ENCODE assay signal across 1 cellular context in the genomic region with DNA sequence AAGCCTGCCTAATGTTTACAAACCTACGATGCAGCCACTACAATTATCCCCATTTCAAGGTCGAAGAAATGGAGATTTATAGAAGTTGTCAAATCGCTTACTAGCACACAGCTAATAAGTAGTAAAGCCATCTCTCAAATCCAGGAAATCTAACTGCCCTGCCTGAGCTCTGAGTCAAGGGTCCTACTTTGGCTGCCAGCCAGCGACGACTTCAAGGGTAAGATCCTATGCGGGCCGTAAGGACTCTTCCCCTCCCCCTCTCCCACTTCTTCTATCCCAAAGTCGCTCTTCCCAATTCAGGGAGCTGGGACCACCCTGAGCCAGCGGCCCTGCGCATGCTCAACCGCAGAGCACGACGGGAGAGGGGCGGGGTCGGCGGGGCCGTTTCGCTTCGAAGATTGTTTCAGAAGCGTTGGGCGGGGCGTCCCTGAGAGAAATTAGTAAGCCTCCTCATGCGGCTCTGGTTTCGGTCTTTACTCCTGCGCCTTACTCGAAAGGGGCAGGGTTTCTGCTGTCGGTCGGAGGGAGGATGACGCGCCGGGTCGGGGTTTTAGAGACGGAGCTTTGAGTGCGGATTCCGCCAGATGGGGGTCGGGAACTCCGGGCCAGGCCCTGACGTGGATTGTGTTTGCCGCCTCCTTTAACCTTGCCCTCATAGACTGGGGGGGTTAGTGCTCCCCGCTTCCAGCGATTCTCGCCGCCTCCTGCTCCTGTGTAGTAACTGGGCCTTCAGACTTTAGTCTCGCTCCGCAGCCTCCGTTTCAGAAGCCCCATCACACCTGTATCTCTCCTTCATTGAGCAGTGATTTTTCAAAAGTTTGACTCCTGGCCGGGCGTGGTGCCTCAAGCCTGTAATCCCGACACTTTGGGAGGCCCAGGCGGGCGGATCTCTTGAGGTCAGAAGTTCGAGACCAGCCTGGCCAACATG.
A peak's percentile ranks its signal among the peaks of the same experiment; 100 is the strongest.
TF ChIP-seq lines count a peak whose summit lies in the region.

A gene (plus strand): TSS at position 383 of the 928 bp plus-strand sequence. CDS start 14,603 bp downstream, outside the sequence.

TF ChIP-seq in K562, 482 proteins besides CTCF, POLR2A, EP300 and RAD21 (continued from another document and continues in another):
- TF ChIP-seq, protein P1, sequence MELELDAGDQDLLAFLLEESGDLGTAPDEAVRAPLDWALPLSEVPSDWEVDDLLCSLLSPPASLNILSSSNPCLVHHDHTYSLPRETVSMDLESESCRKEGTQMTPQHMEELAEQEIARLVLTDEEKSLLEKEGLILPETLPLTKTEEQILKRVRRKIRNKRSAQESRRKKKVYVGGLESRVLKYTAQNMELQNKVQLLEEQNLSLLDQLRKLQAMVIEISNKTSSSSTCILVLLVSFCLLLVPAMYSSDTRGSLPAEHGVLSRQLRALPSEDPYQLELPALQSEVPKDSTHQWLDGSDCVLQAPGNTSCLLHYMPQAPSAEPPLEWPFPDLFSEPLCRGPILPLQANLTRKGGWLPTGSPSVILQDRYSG (tag; conservative IDR thresholded peaks at IDR 0.05; ENCODE audit: low read depth): 0 out of 2 replicates have a peak, but pooled peaks have one; percentile 15
- no peak for TF ChIP-seq TEAD2 (tag; IDR thresholded peaks at IDR 0.05)
- no peak for TF ChIP-seq ZNF586 (CRISPR knock-in tag; conservative IDR thresholded peaks at IDR 0.05)
- 0 out of 2 replicates have a peak, but pooled peaks have one; percentile 34 for TF ChIP-seq ELF4 (CRISPR knock-in tag; IDR thresholded peaks at IDR 0.05)
- TF ChIP-seq GABPB2 (CRISPR knock-in tag; conservative IDR thresholded peaks at IDR 0.05): no peak
- peak; percentile 16; the same call in 1 of the 2 replicates for TF ChIP-seq ARID1B (IDR thresholded peaks at IDR 0.05)
- no peak for TF ChIP-seq NCOA4 (IDR thresholded peaks at IDR 0.05; ENCODE audit: partially characterized antibody)
- TF ChIP-seq, protein P2, sequence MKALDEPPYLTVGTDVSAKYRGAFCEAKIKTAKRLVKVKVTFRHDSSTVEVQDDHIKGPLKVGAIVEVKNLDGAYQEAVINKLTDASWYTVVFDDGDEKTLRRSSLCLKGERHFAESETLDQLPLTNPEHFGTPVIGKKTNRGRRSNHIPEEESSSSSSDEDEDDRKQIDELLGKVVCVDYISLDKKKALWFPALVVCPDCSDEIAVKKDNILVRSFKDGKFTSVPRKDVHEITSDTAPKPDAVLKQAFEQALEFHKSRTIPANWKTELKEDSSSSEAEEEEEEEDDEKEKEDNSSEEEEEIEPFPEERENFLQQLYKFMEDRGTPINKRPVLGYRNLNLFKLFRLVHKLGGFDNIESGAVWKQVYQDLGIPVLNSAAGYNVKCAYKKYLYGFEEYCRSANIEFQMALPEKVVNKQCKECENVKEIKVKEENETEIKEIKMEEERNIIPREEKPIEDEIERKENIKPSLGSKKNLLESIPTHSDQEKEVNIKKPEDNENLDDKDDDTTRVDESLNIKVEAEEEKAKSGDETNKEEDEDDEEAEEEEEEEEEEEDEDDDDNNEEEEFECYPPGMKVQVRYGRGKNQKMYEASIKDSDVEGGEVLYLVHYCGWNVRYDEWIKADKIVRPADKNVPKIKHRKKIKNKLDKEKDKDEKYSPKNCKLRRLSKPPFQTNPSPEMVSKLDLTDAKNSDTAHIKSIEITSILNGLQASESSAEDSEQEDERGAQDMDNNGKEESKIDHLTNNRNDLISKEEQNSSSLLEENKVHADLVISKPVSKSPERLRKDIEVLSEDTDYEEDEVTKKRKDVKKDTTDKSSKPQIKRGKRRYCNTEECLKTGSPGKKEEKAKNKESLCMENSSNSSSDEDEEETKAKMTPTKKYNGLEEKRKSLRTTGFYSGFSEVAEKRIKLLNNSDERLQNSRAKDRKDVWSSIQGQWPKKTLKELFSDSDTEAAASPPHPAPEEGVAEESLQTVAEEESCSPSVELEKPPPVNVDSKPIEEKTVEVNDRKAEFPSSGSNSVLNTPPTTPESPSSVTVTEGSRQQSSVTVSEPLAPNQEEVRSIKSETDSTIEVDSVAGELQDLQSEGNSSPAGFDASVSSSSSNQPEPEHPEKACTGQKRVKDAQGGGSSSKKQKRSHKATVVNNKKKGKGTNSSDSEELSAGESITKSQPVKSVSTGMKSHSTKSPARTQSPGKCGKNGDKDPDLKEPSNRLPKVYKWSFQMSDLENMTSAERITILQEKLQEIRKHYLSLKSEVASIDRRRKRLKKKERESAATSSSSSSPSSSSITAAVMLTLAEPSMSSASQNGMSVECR (CRISPR knock-in tag; IDR thresholded peaks at IDR 0.05): 0 out of 2 replicates have a peak, but pooled peaks have one; percentile 47
- TF ChIP-seq, protein P3, sequence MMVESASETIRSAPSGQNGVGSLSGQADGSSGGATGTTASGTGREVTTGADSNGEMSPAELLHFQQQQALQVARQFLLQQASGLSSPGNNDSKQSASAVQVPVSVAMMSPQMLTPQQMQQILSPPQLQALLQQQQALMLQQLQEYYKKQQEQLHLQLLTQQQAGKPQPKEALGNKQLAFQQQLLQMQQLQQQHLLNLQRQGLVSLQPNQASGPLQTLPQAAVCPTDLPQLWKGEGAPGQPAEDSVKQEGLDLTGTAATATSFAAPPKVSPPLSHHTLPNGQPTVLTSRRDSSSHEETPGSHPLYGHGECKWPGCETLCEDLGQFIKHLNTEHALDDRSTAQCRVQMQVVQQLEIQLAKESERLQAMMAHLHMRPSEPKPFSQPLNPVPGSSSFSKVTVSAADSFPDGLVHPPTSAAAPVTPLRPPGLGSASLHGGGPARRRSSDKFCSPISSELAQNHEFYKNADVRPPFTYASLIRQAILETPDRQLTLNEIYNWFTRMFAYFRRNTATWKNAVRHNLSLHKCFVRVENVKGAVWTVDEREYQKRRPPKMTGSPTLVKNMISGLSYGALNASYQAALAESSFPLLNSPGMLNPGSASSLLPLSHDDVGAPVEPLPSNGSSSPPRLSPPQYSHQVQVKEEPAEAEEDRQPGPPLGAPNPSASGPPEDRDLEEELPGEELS (CRISPR knock-in tag; IDR thresholded peaks at IDR 0.05; ENCODE audit: borderline replicate concordance): 0 out of 2 replicates have a peak, but pooled peaks have one; percentile 25
- TF ChIP-seq ZFP1 (CRISPR knock-in tag; IDR thresholded peaks at IDR 0.05): no peak
- no peak for TF ChIP-seq HDAC3 (IDR thresholded peaks at IDR 0.05; ENCODE audit: borderline replicate concordance, partially characterized antibody)
- no peak for TF ChIP-seq ETV5 (CRISPR knock-in tag; IDR thresholded peaks at IDR 0.05; ENCODE audit: low read depth)
- TF ChIP-seq KDM5B (IDR thresholded peaks at IDR 0.05; ENCODE audit: insufficient replicate concordance, low read depth, low read length): peak; percentile 76
- no peak for TF ChIP-seq CBFA2T3 (IDR thresholded peaks at IDR 0.05)
- no peak for TF ChIP-seq NR2C2 (CRISPR knock-in tag; IDR thresholded peaks at IDR 0.05)
- TF ChIP-seq NR2C2 (tag; IDR thresholded peaks at IDR 0.05): peak; percentile 49; the same call in 1 of the 2 replicates
- TF ChIP-seq, protein P4, sequence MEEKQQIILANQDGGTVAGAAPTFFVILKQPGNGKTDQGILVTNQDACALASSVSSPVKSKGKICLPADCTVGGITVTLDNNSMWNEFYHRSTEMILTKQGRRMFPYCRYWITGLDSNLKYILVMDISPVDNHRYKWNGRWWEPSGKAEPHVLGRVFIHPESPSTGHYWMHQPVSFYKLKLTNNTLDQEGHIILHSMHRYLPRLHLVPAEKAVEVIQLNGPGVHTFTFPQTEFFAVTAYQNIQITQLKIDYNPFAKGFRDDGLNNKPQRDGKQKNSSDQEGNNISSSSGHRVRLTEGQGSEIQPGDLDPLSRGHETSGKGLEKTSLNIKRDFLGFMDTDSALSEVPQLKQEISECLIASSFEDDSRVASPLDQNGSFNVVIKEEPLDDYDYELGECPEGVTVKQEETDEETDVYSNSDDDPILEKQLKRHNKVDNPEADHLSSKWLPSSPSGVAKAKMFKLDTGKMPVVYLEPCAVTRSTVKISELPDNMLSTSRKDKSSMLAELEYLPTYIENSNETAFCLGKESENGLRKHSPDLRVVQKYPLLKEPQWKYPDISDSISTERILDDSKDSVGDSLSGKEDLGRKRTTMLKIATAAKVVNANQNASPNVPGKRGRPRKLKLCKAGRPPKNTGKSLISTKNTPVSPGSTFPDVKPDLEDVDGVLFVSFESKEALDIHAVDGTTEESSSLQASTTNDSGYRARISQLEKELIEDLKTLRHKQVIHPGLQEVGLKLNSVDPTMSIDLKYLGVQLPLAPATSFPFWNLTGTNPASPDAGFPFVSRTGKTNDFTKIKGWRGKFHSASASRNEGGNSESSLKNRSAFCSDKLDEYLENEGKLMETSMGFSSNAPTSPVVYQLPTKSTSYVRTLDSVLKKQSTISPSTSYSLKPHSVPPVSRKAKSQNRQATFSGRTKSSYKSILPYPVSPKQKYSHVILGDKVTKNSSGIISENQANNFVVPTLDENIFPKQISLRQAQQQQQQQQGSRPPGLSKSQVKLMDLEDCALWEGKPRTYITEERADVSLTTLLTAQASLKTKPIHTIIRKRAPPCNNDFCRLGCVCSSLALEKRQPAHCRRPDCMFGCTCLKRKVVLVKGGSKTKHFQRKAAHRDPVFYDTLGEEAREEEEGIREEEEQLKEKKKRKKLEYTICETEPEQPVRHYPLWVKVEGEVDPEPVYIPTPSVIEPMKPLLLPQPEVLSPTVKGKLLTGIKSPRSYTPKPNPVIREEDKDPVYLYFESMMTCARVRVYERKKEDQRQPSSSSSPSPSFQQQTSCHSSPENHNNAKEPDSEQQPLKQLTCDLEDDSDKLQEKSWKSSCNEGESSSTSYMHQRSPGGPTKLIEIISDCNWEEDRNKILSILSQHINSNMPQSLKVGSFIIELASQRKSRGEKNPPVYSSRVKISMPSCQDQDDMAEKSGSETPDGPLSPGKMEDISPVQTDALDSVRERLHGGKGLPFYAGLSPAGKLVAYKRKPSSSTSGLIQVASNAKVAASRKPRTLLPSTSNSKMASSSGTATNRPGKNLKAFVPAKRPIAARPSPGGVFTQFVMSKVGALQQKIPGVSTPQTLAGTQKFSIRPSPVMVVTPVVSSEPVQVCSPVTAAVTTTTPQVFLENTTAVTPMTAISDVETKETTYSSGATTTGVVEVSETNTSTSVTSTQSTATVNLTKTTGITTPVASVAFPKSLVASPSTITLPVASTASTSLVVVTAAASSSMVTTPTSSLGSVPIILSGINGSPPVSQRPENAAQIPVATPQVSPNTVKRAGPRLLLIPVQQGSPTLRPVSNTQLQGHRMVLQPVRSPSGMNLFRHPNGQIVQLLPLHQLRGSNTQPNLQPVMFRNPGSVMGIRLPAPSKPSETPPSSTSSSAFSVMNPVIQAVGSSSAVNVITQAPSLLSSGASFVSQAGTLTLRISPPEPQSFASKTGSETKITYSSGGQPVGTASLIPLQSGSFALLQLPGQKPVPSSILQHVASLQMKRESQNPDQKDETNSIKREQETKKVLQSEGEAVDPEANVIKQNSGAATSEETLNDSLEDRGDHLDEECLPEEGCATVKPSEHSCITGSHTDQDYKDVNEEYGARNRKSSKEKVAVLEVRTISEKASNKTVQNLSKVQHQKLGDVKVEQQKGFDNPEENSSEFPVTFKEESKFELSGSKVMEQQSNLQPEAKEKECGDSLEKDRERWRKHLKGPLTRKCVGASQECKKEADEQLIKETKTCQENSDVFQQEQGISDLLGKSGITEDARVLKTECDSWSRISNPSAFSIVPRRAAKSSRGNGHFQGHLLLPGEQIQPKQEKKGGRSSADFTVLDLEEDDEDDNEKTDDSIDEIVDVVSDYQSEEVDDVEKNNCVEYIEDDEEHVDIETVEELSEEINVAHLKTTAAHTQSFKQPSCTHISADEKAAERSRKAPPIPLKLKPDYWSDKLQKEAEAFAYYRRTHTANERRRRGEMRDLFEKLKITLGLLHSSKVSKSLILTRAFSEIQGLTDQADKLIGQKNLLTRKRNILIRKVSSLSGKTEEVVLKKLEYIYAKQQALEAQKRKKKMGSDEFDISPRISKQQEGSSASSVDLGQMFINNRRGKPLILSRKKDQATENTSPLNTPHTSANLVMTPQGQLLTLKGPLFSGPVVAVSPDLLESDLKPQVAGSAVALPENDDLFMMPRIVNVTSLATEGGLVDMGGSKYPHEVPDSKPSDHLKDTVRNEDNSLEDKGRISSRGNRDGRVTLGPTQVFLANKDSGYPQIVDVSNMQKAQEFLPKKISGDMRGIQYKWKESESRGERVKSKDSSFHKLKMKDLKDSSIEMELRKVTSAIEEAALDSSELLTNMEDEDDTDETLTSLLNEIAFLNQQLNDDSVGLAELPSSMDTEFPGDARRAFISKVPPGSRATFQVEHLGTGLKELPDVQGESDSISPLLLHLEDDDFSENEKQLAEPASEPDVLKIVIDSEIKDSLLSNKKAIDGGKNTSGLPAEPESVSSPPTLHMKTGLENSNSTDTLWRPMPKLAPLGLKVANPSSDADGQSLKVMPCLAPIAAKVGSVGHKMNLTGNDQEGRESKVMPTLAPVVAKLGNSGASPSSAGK (IDR thresholded peaks at IDR 0.05): peak; percentile 77
- TF ChIP-seq, protein P5, sequence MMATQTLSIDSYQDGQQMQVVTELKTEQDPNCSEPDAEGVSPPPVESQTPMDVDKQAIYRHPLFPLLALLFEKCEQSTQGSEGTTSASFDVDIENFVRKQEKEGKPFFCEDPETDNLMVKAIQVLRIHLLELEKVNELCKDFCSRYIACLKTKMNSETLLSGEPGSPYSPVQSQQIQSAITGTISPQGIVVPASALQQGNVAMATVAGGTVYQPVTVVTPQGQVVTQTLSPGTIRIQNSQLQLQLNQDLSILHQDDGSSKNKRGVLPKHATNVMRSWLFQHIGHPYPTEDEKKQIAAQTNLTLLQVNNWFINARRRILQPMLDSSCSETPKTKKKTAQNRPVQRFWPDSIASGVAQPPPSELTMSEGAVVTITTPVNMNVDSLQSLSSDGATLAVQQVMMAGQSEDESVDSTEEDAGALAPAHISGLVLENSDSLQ (IDR thresholded peaks at IDR 0.05): no peak
- TF ChIP-seq TBL1XR1 (IDR thresholded peaks at IDR 0.05; ENCODE audit: low read length in 2 of 2): no peak
- TF ChIP-seq, protein P6, sequence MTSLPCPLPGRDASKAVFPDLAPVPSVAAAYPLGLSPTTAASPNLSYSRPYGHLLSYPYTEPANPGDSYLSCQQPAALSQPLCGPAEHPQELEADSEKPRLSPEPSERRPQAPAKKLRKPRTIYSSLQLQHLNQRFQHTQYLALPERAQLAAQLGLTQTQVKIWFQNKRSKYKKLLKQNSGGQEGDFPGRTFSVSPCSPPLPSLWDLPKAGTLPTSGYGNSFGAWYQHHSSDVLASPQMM (CRISPR knock-in tag; IDR thresholded peaks at IDR 0.05): no peak
- peak; percentile 92 for TF ChIP-seq KLF13 (tag; IDR thresholded peaks at IDR 0.05; ENCODE audit: borderline replicate concordance, low read depth)
- peak; percentile 85 for TF ChIP-seq MEIS2 (IDR thresholded peaks at IDR 0.05; ENCODE audit: partially characterized antibody)
- no peak for TF ChIP-seq ZNF224 (CRISPR knock-in tag; IDR thresholded peaks at IDR 0.05)
- TF ChIP-seq NCOA6 (IDR thresholded peaks at IDR 0.05): no peak
- 0 out of 2 replicates have a peak, but pooled peaks have one; percentile 24 for TF ChIP-seq TRIM28 (IDR thresholded peaks at IDR 0.05)
- TF ChIP-seq ZNF121 (CRISPR knock-in tag; conservative IDR thresholded peaks at IDR 0.05): peak; percentile 91
- no peak for TF ChIP-seq BDP1 (IDR thresholded peaks at IDR 0.05; ENCODE audit: insufficient read depth, insufficient read length)
- TF ChIP-seq ZNF239 (CRISPR knock-in tag; IDR thresholded peaks at IDR 0.05): no peak
- TF ChIP-seq SMAD4 (CRISPR knock-in tag; conservative IDR thresholded peaks at IDR 0.05): peak; percentile 52
- peak; percentile 42; the same call in 1 of the 2 replicates for TF ChIP-seq SOX6 (IDR thresholded peaks at IDR 0.05)
- TF ChIP-seq LARP7 (IDR thresholded peaks at IDR 0.05): no peak
- no peak for TF ChIP-seq SMAD2 (IDR thresholded peaks at IDR 0.05; ENCODE audit: low read depth, low read length)
- no peak for TF ChIP-seq KLF10 (CRISPR knock-in tag; IDR thresholded peaks at IDR 0.05)
- peak; percentile 93 for TF ChIP-seq TAF7 (tag; IDR thresholded peaks at IDR 0.05)
